24 cellular contexts compared by ENCODE assay signal in genomic region chr4:130574215-130574614, GRCh38.
DNase-seq lines count a peak whose midpoint lies in the region; ATAC-seq and TF ChIP-seq lines count a peak whose summit lies in the region.
"Had no signal": no experiment of that assay in that cellular context is flagged by ENCODE, and none has a peak within 500 bp of the region (broad histone marks: within the 10 kb centered on the region; RNA-seq: fewer than 3 reads in every experiment).

No MANE protein-coding gene starts in this region.

- CTCF ChIA-PET in OCI-LY7 (lab: Charles Lee; ENCODE audit: unreplicated experiment): no interaction called here

- no peak for TF ChIP-seq POLR2A in suprapubic skin (IDR thresholded peaks at IDR 0.05)
- TF ChIP-seq POLR2A in breast epithelium (IDR thresholded peaks at IDR 0.05): no peak

- no peak overlapping the region for H3K9ac ChIP-seq in BLaER1 treated with 17β-estradiol and CSF1 and Interleukin-3, amounts not matched to agents 10 nM and 100 nM
- H3K9ac ChIP-seq in KMS-11 (no peak overlapping the region; the same call in 1 of the 2 replicates), iPS-15b (ENCODE audit: low read depth, low read length) (no peak overlapping the region)

- no peak for TF ChIP-seq EP300 in suprapubic skin (IDR thresholded peaks at IDR 0.05)

- 82% methylated on average over 2 of the region's 2 CpGs for WGBS in suprapubic skin

- intact Hi-C loops in OCI-LY7 (cut with micrococcal nuclease; ENCODE audit: unreplicated experiment) (no loop called here), breast epithelium (cut with DNase I; ENCODE audit: low total_unique reads) (no loop called here)

- H3K79me2 ChIP-seq in KMS-11 (ENCODE audit: insufficient read depth, low read depth): no peaks in the 10 kb centered on the region
- no peaks in the 10 kb centered on the region for H3K79me2 ChIP-seq in OCI-LY7 (ENCODE audit: insufficient read depth, low read depth, low read length)

- no peak for TF ChIP-seq CTCF in KMS-11 (conservative IDR thresholded peaks at IDR 0.05; ENCODE audit: low read depth, low read length)
- TF ChIP-seq CTCF in OCI-LY7 (conservative IDR thresholded peaks at IDR 0.05; ENCODE audit: low read length): no peak
- TF ChIP-seq CTCF in suprapubic skin (IDR thresholded peaks at IDR 0.05): no peak
- TF ChIP-seq CTCF in breast epithelium (IDR thresholded peaks at IDR 0.05): no peak

- peak overlapping the region in 10 of 11 experiments; percentile 5 to 60 (median 30); a peak in 11 of 22 replicates for H3K4me2 ChIP-seq in BLaER1 treated with 17β-estradiol and CSF1 and Interleukin-3, amounts not matched to agents 10 nM and 100 nM
- H3K4me2 ChIP-seq in KMS-11: peak overlapping the region; percentile 74
- H3K4me2 ChIP-seq in OCI-LY7 (ENCODE audit: low read length): peak overlapping the region; percentile 4; the same call in 1 of the 2 replicates

- no TSS peak for BruUV-seq in OCI-LY7 (replicated peaks; lab: Mats Ljungman, UMichigan)

- no peaks in the 10 kb centered on the region for H3K36me3 ChIP-seq in BLaER1 treated with 17β-estradiol and CSF1 and Interleukin-3, amounts not matched to agents 10 nM and 100 nM
- H3K36me3 ChIP-seq in KMS-11 (ENCODE audit: insufficient read depth): no peaks in the 10 kb centered on the region
- no peaks in the 10 kb centered on the region for H3K36me3 ChIP-seq in OCI-LY7 (ENCODE audit: insufficient read depth, low read length)
- H3K36me3 ChIP-seq in iPS-15b (ENCODE audit: control insufficient read depth, insufficient read depth, low read length): peaks cover 2% of the 10 kb centered on the region
- no peaks in the 10 kb centered on the region for H3K36me3 ChIP-seq in suprapubic skin
- no peaks in the 10 kb centered on the region for H3K36me3 ChIP-seq in breast epithelium

- peak overlapping the region; percentile 80; the same call in 1 of the 2 replicates for H2AFZ ChIP-seq in KMS-11 (ENCODE audit: low read depth)
- peak overlapping the region; percentile 93 for H2AFZ ChIP-seq in OCI-LY7 (ENCODE audit: low read length)

- H3K27ac ChIP-seq in BLaER1 treated with 17β-estradiol and CSF1 and Interleukin-3, amounts not matched to agents 10 nM and 100 nM: no peak overlapping the region; a peak in 2 of 22 replicates
- H3K27ac ChIP-seq in KMS-11 (peak overlapping the region; percentile 85), OCI-LY7 (ENCODE audit: low read depth, low read length, poor library complexity, severe bottlenecking) (no peak overlapping the region), suprapubic skin (no peak overlapping the region), breast epithelium (no peak overlapping the region)
- H3K27ac ChIP-seq: C4-2B, SK-N-MC had no signal

- no peaks in the 10 kb centered on the region for H3K27me3 ChIP-seq in BLaER1 treated with 17β-estradiol and CSF1 and Interleukin-3, amounts not matched to agents 10 nM and 100 nM
- no peaks in the 10 kb centered on the region for H3K27me3 ChIP-seq in KMS-11 (ENCODE audit: insufficient read depth, low read depth)
- H3K27me3 ChIP-seq in iPS-15b (ENCODE audit: control insufficient read depth, insufficient read depth, low read length): no peaks in the 10 kb centered on the region
- H3K27me3 ChIP-seq in suprapubic skin: no peaks in the 10 kb centered on the region
- no peaks in the 10 kb centered on the region for H3K27me3 ChIP-seq in breast epithelium

- no peak for DNase-seq in OCI-LY7 (ENCODE audit: low spot score)
- no peak for DNase-seq in SKM-1 treated with dmso at 0.1 percent for 144 hours (lab: John Stamatoyannopoulos, UW; ENCODE audit: unreplicated experiment)
- DNase-seq in suprapubic skin (ENCODE audit: low spot score in 2 of 2): no peak
- no peak for DNase-seq in breast epithelium (ENCODE audit: low spot score in 2 of 2)
- DNase-seq: Caco-2; CD8-positive, alpha-beta T cell; DMS153; DND-41; H7; Karpas-422; NCI-H1092 treated with DMSO at 0.1 percent for 48 hours; NCI-H1436; NCI-H187; NCI-H345; NCI-H524; NCI-H748 treated with DMSO at 0.1 percent for 48 hours; SIG-M5; T-helper 17 cell had no signal

- peaks cover 5 to 14% (median 7%) of the 10 kb centered on the region in 11 experiments; a peak in 13 of 22 replicates for H3K9me3 ChIP-seq in BLaER1 treated with 17β-estradiol and CSF1 and Interleukin-3, amounts not matched to agents 10 nM and 100 nM (replicated peaks in 1 of 11)
- peaks cover 14% of the 10 kb centered on the region; the same call in 1 of the 2 replicates for H3K9me3 ChIP-seq in OCI-LY7 (ENCODE audit: low read length)
- peaks cover 3% of the 10 kb centered on the region for H3K9me3 ChIP-seq in iPS-15b (ENCODE audit: control insufficient read depth, insufficient read depth, low read length)
- H3K9me3 ChIP-seq in suprapubic skin: no peaks in the 10 kb centered on the region
- no peaks in the 10 kb centered on the region for H3K9me3 ChIP-seq in breast epithelium
- H3K9me3 ChIP-seq: Caco-2 had no signal

- H3K4me1 ChIP-seq in BLaER1 treated with 17β-estradiol and CSF1 and Interleukin-3, amounts not matched to agents 10 nM and 100 nM: peaks cover 5 to 18% (median 12%) of the 10 kb centered on the region in 10 experiments; a peak in 12 of 20 replicates
- H3K4me1 ChIP-seq in KMS-11 (ENCODE audit: low read depth, poor library complexity, severe bottlenecking) (peaks cover 42% of the 10 kb centered on the region), OCI-LY7 (ENCODE audit: insufficient read depth, low read length, poor library complexity, severe bottlenecking) (peaks cover 16% of the 10 kb centered on the region), iPS-15b (ENCODE audit: control insufficient read depth, insufficient read depth, low read length) (peaks cover 27% of the 10 kb centered on the region), suprapubic skin (no peaks in the 10 kb centered on the region), breast epithelium (no peaks in the 10 kb centered on the region)
- H3K4me1 ChIP-seq: Caco-2 had no signal

- no peak overlapping the region for H3K4me3 ChIP-seq in BLaER1 treated with 17β-estradiol and CSF1 and Interleukin-3, amounts not matched to agents 10 nM and 100 nM
- H3K4me3 ChIP-seq in KMS-11 (IDR thresholded peaks at IDR 0.05; ENCODE audit: insufficient read depth, low read depth, low read length) (no peak overlapping the region), OCI-LY7 (ENCODE audit: low read depth, low read length, poor library complexity, severe bottlenecking) (no peak overlapping the region), iPS-15b (ENCODE audit: low read depth, low read length) (peak overlapping the region; percentile 27), suprapubic skin (no peak overlapping the region), breast epithelium (no peak overlapping the region)
- H3K4me3 ChIP-seq: SK-N-MC had no signal

- H4K20me1 ChIP-seq in BLaER1 treated with 17β-estradiol and CSF1 and Interleukin-3, amounts not matched to agents 10 nM and 100 nM: no peaks in the 10 kb centered on the region
- H4K20me1 ChIP-seq in KMS-11 (ENCODE audit: insufficient read depth) (no peaks in the 10 kb centered on the region), OCI-LY7 (ENCODE audit: insufficient read depth, low read length) (no peaks in the 10 kb centered on the region)

- no peaks in the 10 kb centered on the region for H3K9me2 ChIP-seq in OCI-LY7 (ENCODE audit: insufficient read depth, low read length)

- POLR2A ChIA-PET in OCI-LY7 (lab: Charles Lee): interaction anchor here (1.0 to 2.2 kb wide), 4 partner anchors 8 to 25 kb away, joined by 3 to 9 read pairs (median 5); no protein-coding TSS in a partner anchor

- no peak for ATAC-seq in GM21367 (IDR thresholded peaks at IDR 0.05; ENCODE audit: unreplicated experiment)
- ATAC-seq: CD8-positive, alpha-beta T cell; T-helper 17 cell had no signal

Comparison
In these comparisons a context has a peak if more than half of its experiments do, and no peak if none do; other contexts are left out.
1. H3K4me2 ChIP-seq: peak in every context shown above with its lines; median percentile 74 in KMS-11; 30 in BLaER1 treated with 17β-estradiol and CSF1 and Interleukin-3, amounts not matched to agents 10 nM and 100 nM; 4 in OCI-LY7.